Comparison of ENCODE assay signal across 14 cellular contexts in genomic region chr1:60483471-60483870, GRCh38.
DNase-seq lines count a peak whose midpoint lies in the region; ATAC-seq and TF ChIP-seq lines count a peak whose summit lies in the region.
"Had no signal": no experiment of that assay in that cellular context is flagged by ENCODE, and none has a peak within 500 bp of the region (broad histone marks: within the 10 kb centered on the region; RNA-seq: fewer than 3 reads in every experiment).

No MANE protein-coding gene starts in this region.

- H3K4me3 ChIP-seq in endodermal cell (ENCODE audit: low read length) = no peak overlapping the region
- no peak overlapping the region for H3K4me3 ChIP-seq in naive thymus-derived CD4-positive, alpha-beta T cell (ENCODE audit: low read length)
- H3K4me3 ChIP-seq: BLaER1 treated with 17β-estradiol and CSF1 and Interleukin-3, amounts not matched to agents 10 nM and 100 nM had no signal

- no peak for TF ChIP-seq CTCF in endodermal cell (conservative IDR thresholded peaks at IDR 0.05)
- TF ChIP-seq CTCF in neural crest cell (conservative IDR thresholded peaks at IDR 0.05) = no peak

- CTCF ChIA-PET in naive thymus-derived CD4-positive, alpha-beta T cell (lab: Charles Lee) = no interaction called here

- no peak overlapping the region for H3K4me3 Mint-ChIP-seq in endodermal cell
- H3K4me3 Mint-ChIP-seq in neural crest cell = peak overlapping the region; percentile 12
- H3K4me3 Mint-ChIP-seq in naive thymus-derived CD4-positive, alpha-beta T cell = no peak overlapping the region
- H3K4me3 Mint-ChIP-seq: H9 had no signal

- no peaks in the 10 kb centered on the region for H3K4me1 ChIP-seq in endodermal cell (ENCODE audit: control insufficient read depth, insufficient read depth, low read length)
- H3K4me1 ChIP-seq in naive thymus-derived CD4-positive, alpha-beta T cell (ENCODE audit: control insufficient read depth in 2 of 2, insufficient read depth in 2 of 2, low read length in 2 of 2) = no peaks in the 10 kb centered on the region
- H3K4me1 ChIP-seq: BLaER1 treated with 17β-estradiol and CSF1 and Interleukin-3, amounts not matched to agents 10 nM and 100 nM had no signal

- H3K9ac ChIP-seq in endodermal cell (ENCODE audit: extremely low read depth, low read length, poor library complexity, severe bottlenecking) = no peak overlapping the region
- H3K9ac ChIP-seq: BLaER1 treated with 17β-estradiol and CSF1 and Interleukin-3, amounts not matched to agents 10 nM and 100 nM had no signal

- peaks cover 11% of the 10 kb centered on the region for H3K9me3 ChIP-seq in endodermal cell (ENCODE audit: control insufficient read depth, low read length)
- no peaks in the 10 kb centered on the region for H3K9me3 ChIP-seq in naive thymus-derived CD4-positive, alpha-beta T cell (ENCODE audit: control insufficient read depth in 2 of 3, low read length in 3 of 3)

- H3K27me3 ChIP-seq in endodermal cell (ENCODE audit: control insufficient read depth, insufficient read depth, low read length, poor library complexity, severe bottlenecking) = no peaks in the 10 kb centered on the region
- no peaks in the 10 kb centered on the region for H3K27me3 ChIP-seq in naive thymus-derived CD4-positive, alpha-beta T cell (ENCODE audit: control insufficient read depth in 2 of 2, insufficient read depth in 2 of 2, low read length in 2 of 2)
- H3K27me3 ChIP-seq: BLaER1 treated with 17β-estradiol and CSF1 and Interleukin-3, amounts not matched to agents 10 nM and 100 nM had no signal

- peaks cover 6% of the 10 kb centered on the region for H3K9me3 Mint-ChIP-seq in endodermal cell
- peaks cover 15% of the 10 kb centered on the region for H3K9me3 Mint-ChIP-seq in neural crest cell
- peaks cover 0 to 15% (median 4%) of the 10 kb centered on the region in 11 donors for H3K9me3 Mint-ChIP-seq in naive thymus-derived CD4-positive, alpha-beta T cell

- no peaks in the 10 kb centered on the region for H3K27me3 Mint-ChIP-seq in endodermal cell (ENCODE audit: insufficient read depth)
- no peaks in the 10 kb centered on the region for H3K27me3 Mint-ChIP-seq in neural crest cell (ENCODE audit: low read depth)
- H3K27me3 Mint-ChIP-seq in naive thymus-derived CD4-positive, alpha-beta T cell = no peaks in the 10 kb centered on the region
- H3K27me3 Mint-ChIP-seq: CD4-positive, CD25-positive, alpha-beta regulatory T cell had no signal

- POLR2A ChIA-PET in naive thymus-derived CD4-positive, alpha-beta T cell (lab: Charles Lee) = no interaction called here

- intact Hi-C loops in naive thymus-derived CD4-positive, alpha-beta T cell (cut with micrococcal nuclease) = no loop called here

- H3K36me3 Mint-ChIP-seq in endodermal cell (ENCODE audit: low read depth) = no peaks in the 10 kb centered on the region
- peaks cover 3% of the 10 kb centered on the region for H3K36me3 Mint-ChIP-seq in neural crest cell (ENCODE audit: low read depth)
- no peaks in the 10 kb centered on the region for H3K36me3 Mint-ChIP-seq in naive thymus-derived CD4-positive, alpha-beta T cell
- H3K36me3 Mint-ChIP-seq: CD4-positive, CD25-positive, alpha-beta regulatory T cell had no signal

- H3K27ac Mint-ChIP-seq in endodermal cell = no peak overlapping the region
- H3K27ac Mint-ChIP-seq in neural crest cell (ENCODE audit: unreplicated experiment) = no peak overlapping the region
- no peak overlapping the region for H3K27ac Mint-ChIP-seq in naive thymus-derived CD4-positive, alpha-beta T cell
- H3K27ac Mint-ChIP-seq: CD4-positive, CD25-positive, alpha-beta regulatory T cell had no signal

- no peaks in the 10 kb centered on the region for H3K36me3 ChIP-seq in endodermal cell (ENCODE audit: control insufficient read depth, insufficient read depth, low read length)
- H3K36me3 ChIP-seq in naive thymus-derived CD4-positive, alpha-beta T cell (ENCODE audit: control insufficient read depth in 2 of 3, insufficient read depth in 3 of 3, low read length in 3 of 3) = no peaks in the 10 kb centered on the region
- H3K36me3 ChIP-seq: BLaER1 treated with 17β-estradiol and CSF1 and Interleukin-3, amounts not matched to agents 10 nM and 100 nM had no signal

- peak overlapping the region; percentile 52 for H3K27ac ChIP-seq in endodermal cell (ENCODE audit: low read depth, low read length)
- no peak overlapping the region for H3K27ac ChIP-seq in naive thymus-derived CD4-positive, alpha-beta T cell (ENCODE audit: low read depth, low read length)
- H3K27ac ChIP-seq: BLaER1 treated with 17β-estradiol and CSF1 and Interleukin-3, amounts not matched to agents 10 nM and 100 nM had no signal

- H3K4me1 Mint-ChIP-seq in endodermal cell (no peaks in the 10 kb centered on the region), neural crest cell (peaks cover 13% of the 10 kb centered on the region)
- H3K4me1 Mint-ChIP-seq in naive thymus-derived CD4-positive, alpha-beta T cell = no peaks in the 10 kb centered on the region
- H3K4me1 Mint-ChIP-seq: CD4-positive, CD25-positive, alpha-beta regulatory T cell; H9 had no signal

- WGBS in endodermal cell (ENCODE audit: insufficient coverage in 1 of 2, insufficient read length in 1 of 2), 2 experiments = 92 to 100% methylated on average over 1 to 3 of the region's 3 CpGs

- no peak for ATAC-seq in naive thymus-derived CD4-positive, alpha-beta T cell

- peak; percentile 35 for DNase-seq in NCI-H526 treated with DMSO at 0.1 percent for 48 hours (lab: John Stamatoyannopoulos, UW)
- DNase-seq in NCI-H526 (lab: John Stamatoyannopoulos, UW) = no peak
- DNase-seq in endodermal cell = no peak
- no peak for DNase-seq in neural crest cell (ENCODE audit: low read depth, low spot score)
- no peak for DNase-seq in SW 1271 (lab: John Stamatoyannopoulos, UW)
- no peak for DNase-seq in NCI-H128 (lab: John Stamatoyannopoulos, UW; ENCODE audit: unreplicated experiment)
- no peak for DNase-seq in naive thymus-derived CD4-positive, alpha-beta T cell
- DNase-seq: 8988T; CD4-positive, CD25-positive, alpha-beta regulatory T cell; DMS53; GF-D8; GOT3; H9 had no signal
